In the genomic region with DNA sequence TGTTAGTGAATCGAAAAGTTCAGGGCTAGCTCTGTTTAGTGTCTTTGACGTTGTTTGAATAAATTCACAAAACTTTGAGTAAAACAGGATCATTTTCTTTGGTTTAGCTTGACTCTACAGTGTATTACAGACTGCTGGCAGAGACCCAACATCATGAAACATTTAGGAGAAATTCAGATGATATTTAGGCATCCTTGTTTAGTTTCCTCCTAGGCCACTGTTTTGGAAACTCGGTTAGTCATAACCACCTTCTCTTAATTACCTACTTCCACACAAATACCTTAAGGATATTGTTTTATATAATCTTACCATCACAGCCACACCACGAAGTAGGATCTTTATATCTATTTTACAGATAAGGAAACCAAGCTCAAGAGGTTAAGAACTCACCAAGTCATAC, we compare ENCODE assay signal across 19 cellular contexts. TPM values are rescaled to one million over a fixed set of nuclear protein-coding genes. Genes with fewer than 3 reads are reported as not detected.
A peak's percentile ranks its signal among the peaks of the same experiment; 100 is the strongest.
DNase-seq lines count a peak whose midpoint lies in the region; ATAC-seq and TF ChIP-seq lines count a peak whose summit lies in the region.
"Had no signal": no experiment of that assay in that cellular context is flagged by ENCODE, and none has a peak within 500 bp of the region (broad histone marks: within the 10 kb centered on the region; RNA-seq: fewer than 3 reads in every experiment).

No MANE protein-coding gene starts in this region.

- no peak for ATAC-seq in CD8-positive, alpha-beta T cell
- ATAC-seq: activated CD8-positive, alpha-beta T cell treated with anti-CD3 and anti-CD28 coated beads, Interleukin-2, amount 10 ng/mL, durations not matched to agents 7 days and 5 days had no signal

- H3K4me3 ChIP-seq in fibroblast of mammary gland (ENCODE audit: control insufficient read depth, low read depth, low read length), result no peak overlapping the region
- no peak overlapping the region for H3K4me3 ChIP-seq in neuronal stem cell (ENCODE audit: low read length in 2 of 2)
- H3K4me3 ChIP-seq in CD8-positive, alpha-beta T cell (ENCODE audit: low read depth, low read length), result no peak overlapping the region
- H3K4me3 ChIP-seq: ovary, SJSA1 had no signal

- no peak overlapping the region for H3K27ac ChIP-seq in neuronal stem cell (replicated peaks; ENCODE audit: low read length)
- H3K27ac ChIP-seq in CD8-positive, alpha-beta T cell (ENCODE audit: low read depth, low read length), result no peak overlapping the region
- H3K27ac ChIP-seq: SJSA1 had no signal

- no peak overlapping the region for H3K27ac Mint-ChIP-seq in CD8-positive, alpha-beta T cell
- H3K27ac Mint-ChIP-seq: activated CD8-positive, alpha-beta T cell treated with anti-CD3 and anti-CD28 coated beads, Interleukin-2, amount 10 ng/mL, durations not matched to agents 7 days and 5 days; CD4-positive, alpha-beta T cell had no signal

- intact Hi-C loops in CD8-positive, alpha-beta T cell (cut with DNase I, micrococcal nuclease), result no loop called here

- H4K91ac ChIP-seq in neuronal stem cell (ENCODE audit: low read depth, low read length, poor library complexity), result no peak overlapping the region

- POLR2A ChIA-PET in CD8-positive, alpha-beta T cell (lab: Charles Lee), result interaction anchor here (0.6 to 0.8 kb wide), 2 partner anchors 9 to 10 kb away, joined by 3 to 4 read pairs; no protein-coding TSS in a partner anchor

- H3K23ac ChIP-seq in neuronal stem cell (ENCODE audit: low read depth, low read length, poor library complexity), result no peak overlapping the region

- no peak overlapping the region for H2AK5ac ChIP-seq in neuronal stem cell (ENCODE audit: low read depth, low read length)

- no peak overlapping the region for H4K8ac ChIP-seq in neuronal stem cell (ENCODE audit: low read depth, low read length)

- no peaks in the 10 kb centered on the region for H3K79me1 ChIP-seq in neuronal stem cell (ENCODE audit: low read depth, low read length)

- no peaks in the 10 kb centered on the region for H3K27me3 Mint-ChIP-seq in CD8-positive, alpha-beta T cell (ENCODE audit: low read depth)
- H3K27me3 Mint-ChIP-seq: CD4-positive, alpha-beta T cell had no signal

- no peaks in the 10 kb centered on the region for H3K36me3 Mint-ChIP-seq in CD8-positive, alpha-beta T cell

- no peak overlapping the region for H2BK12ac ChIP-seq in neuronal stem cell (ENCODE audit: low read length)

- no CpG with 5 or more reads among the region's 4 CpGs for WGBS in neuronal stem cell (ENCODE audit: extremely low coverage in 2 of 2, insufficient read length in 2 of 2, insufficient replicate concordance in 1 of 2), 2 donors

- no peak overlapping the region for H3K9ac ChIP-seq in neuronal stem cell (ENCODE audit: low read depth, low read length, poor library complexity)

- no peak overlapping the region for H3K18ac ChIP-seq in neuronal stem cell (ENCODE audit: low read length)

- H2BK120ac ChIP-seq in neuronal stem cell (ENCODE audit: low read depth, low read length), result no peak overlapping the region

- H3K4ac ChIP-seq in neuronal stem cell (ENCODE audit: low read length), result no peak overlapping the region

- no peak overlapping the region for H2AFZ ChIP-seq in neuronal stem cell (ENCODE audit: low read length)

- no peak overlapping the region for H3K4me3 Mint-ChIP-seq in CD8-positive, alpha-beta T cell
- H3K4me3 Mint-ChIP-seq: activated CD8-positive, alpha-beta T cell treated with anti-CD3 and anti-CD28 coated beads, Interleukin-2, amount 10 ng/mL, durations not matched to agents 7 days and 5 days; CD4-positive, alpha-beta T cell had no signal

- no peaks in the 10 kb centered on the region for H3K4me1 Mint-ChIP-seq in CD8-positive, alpha-beta T cell (ENCODE audit: low read depth)

- peak; percentile 37 for DNase-seq in EL
- DNase-seq in RPMI7951 (ENCODE audit: low read depth), result peak; percentile 73
- DNase-seq in fibroblast of mammary gland (ENCODE audit: low read depth), result peak; percentile 61
- DNase-seq in renal cortical epithelial cell (ENCODE audit: low read depth), result peak; percentile 49
- no peak for DNase-seq in neuronal stem cell (ENCODE audit: low spot score)
- DNase-seq in activated CD8-positive, alpha-beta memory T cell treated with anti-CD3 and anti-CD28 coated beads, Interleukin-2, amount 50 U/mL, for 48 hours, result no peak
- no peak for DNase-seq in SW480 (ENCODE audit: low spot score)
- DNase-seq in CD8-positive, alpha-beta T cell, result no peak
- DNase-seq: activated CD8-positive, alpha-beta T cell treated with anti-CD3 and anti-CD28 coated beads, Interleukin-2, amount 10 ng/mL, durations not matched to agents 7 days and 5 days; activated effector memory CD4-positive, alpha-beta T cell treated with Interleukin-2 at 50 U/mL for 16 hours; aorta; CD4-positive, alpha-beta T cell; foreskin melanocyte; GDM1; mesendoderm; NCI-H1092; NCI-H345; ovary had no signal

- H3K4me2 ChIP-seq in neuronal stem cell (ENCODE audit: insufficient read depth, low read length, poor library complexity, severe bottlenecking), result no peak overlapping the region

- no peaks in the 10 kb centered on the region for H3K27me3 ChIP-seq in neuronal stem cell (ENCODE audit: control insufficient read depth in 3 of 3, insufficient read depth in 3 of 3, low read depth in 1 of 3, low read length in 3 of 3)
- H3K27me3 ChIP-seq in CD8-positive, alpha-beta T cell (ENCODE audit: insufficient read depth, low read length), result no peaks in the 10 kb centered on the region
- H3K27me3 ChIP-seq: ovary, SJSA1 had no signal

- H3K9me3 ChIP-seq in neuronal stem cell (replicated peaks in 1 of 2; ENCODE audit: control insufficient read depth in 2 of 2, insufficient read depth in 1 of 2, low read depth in 1 of 2, low read length in 2 of 2), result peaks cover 2 to 30% of the 10 kb centered on the region in 2 donors
- H3K9me3 ChIP-seq in CD8-positive, alpha-beta T cell (ENCODE audit: low read length), result no peaks in the 10 kb centered on the region
- H3K9me3 ChIP-seq: ovary, SJSA1 had no signal

- CTCF ChIA-PET in CD8-positive, alpha-beta T cell (lab: Charles Lee), result interaction anchor here (1.1 kb wide), 1 partner anchor 94 kb away, joined by 3 read pairs; no protein-coding TSS in a partner anchor

- no peak overlapping the region for H3K14ac ChIP-seq in neuronal stem cell (ENCODE audit: low read length)

- no peak overlapping the region for H2BK5ac ChIP-seq in neuronal stem cell (ENCODE audit: low read length)

- peaks cover 3 to 11% of the 10 kb centered on the region in 2 donors for H3K4me1 ChIP-seq in neuronal stem cell (ENCODE audit: control insufficient read depth in 2 of 2, insufficient read depth in 1 of 2, low read depth in 1 of 2, low read length in 2 of 2)
- H3K4me1 ChIP-seq in CD8-positive, alpha-beta T cell (ENCODE audit: insufficient read depth, low read length), result no peaks in the 10 kb centered on the region

- H3K9me3 Mint-ChIP-seq in CD8-positive, alpha-beta T cell, result no peaks in the 10 kb centered on the region
- H3K9me3 Mint-ChIP-seq: CD4-positive, alpha-beta T cell had no signal

- H2BK15ac ChIP-seq in neuronal stem cell (ENCODE audit: low read length), result no peak overlapping the region

- H3K36me3 ChIP-seq in neuronal stem cell (replicated peaks in 1 of 2; ENCODE audit: control insufficient read depth in 2 of 2, insufficient read depth in 2 of 2, low read length in 2 of 2), result peaks cover 3 to 10% of the 10 kb centered on the region in 2 donors
- no peaks in the 10 kb centered on the region for H3K36me3 ChIP-seq in CD8-positive, alpha-beta T cell (ENCODE audit: insufficient read depth, low read length)
- H3K36me3 ChIP-seq: ovary had no signal

- no peak for TF ChIP-seq CTCF in fibroblast of mammary gland (conservative IDR thresholded peaks at IDR 0.05; ENCODE audit: control insufficient read depth, insufficient read depth, low read depth, low read length)
- no peak for TF ChIP-seq CTCF in CD8-positive, alpha-beta T cell (IDR thresholded peaks at IDR 0.05)

RNA-seq across cellular contexts. Expression of a gene that starts 7.8 kb away (rescaled TPM):
- total RNA-seq in RPMI7951 (2014; rRNA removed; shearing (Covaris generic)), result 56.1 and 66.0 TPM in 2 replicates
- total RNA-seq in renal cortical epithelial cell, result 186 and 200 TPM in 2 replicates
- polyA plus RNA-seq in neuronal stem cell (2013, experiment 1 of 2), result 23.9 TPM
- polyA plus RNA-seq in neuronal stem cell (2013, experiment 2 of 2), result 26.4 TPM
- total RNA-seq in CD8-positive, alpha-beta T cell, result 10 to 100 TPM; 10.1 to 10.6 TPM

Comparison
In these comparisons a context has a peak if more than half of its experiments do, and no peak if none do; other contexts are left out.
1. DNase-seq: peak in EL (single experiment), RPMI7951 (single experiment), fibroblast of mammary gland (single experiment) and renal cortical epithelial cell (single experiment); none in neuronal stem cell (single experiment), activated CD8-positive, alpha-beta memory T cell treated with anti-CD3 and anti-CD28 coated beads, Interleukin-2, amount 50 U/mL, for 48 hours (single experiment), SW480 (single experiment) and CD8-positive, alpha-beta T cell (0 of 7).